In genomic region chr5:148972396-148972795, GRCh38 we compare ENCODE assay signal across 16 cellular contexts.
A peak's percentile ranks its signal among the peaks of the same experiment; 100 is the strongest.
DNase-seq lines count a peak whose midpoint lies in the region; ATAC-seq, FAIRE-seq and TF ChIP-seq lines count a peak whose summit lies in the region.
"Had no signal": no experiment of that assay in that cellular context is flagged by ENCODE, and none has a peak within 500 bp of the region (broad histone marks: within the 10 kb centered on the region; RNA-seq: fewer than 3 reads in every experiment).

No MANE protein-coding gene starts in this region.

- H3K27ac ChIP-seq in right atrium auricular region (peak overlapping the region; percentile 69 to 89), endothelial cell of umbilical vein (ENCODE audit: insufficient read depth, low read depth, low read length) (peak overlapping the region; percentile 99), osteoblast (ENCODE audit: low read depth, low read length) (peak overlapping the region; percentile 97), vagina (peak overlapping the region; percentile 75)
- H3K27ac ChIP-seq: HL-60 had no signal

- no peaks in the 10 kb centered on the region for H3K36me3 ChIP-seq in right atrium auricular region
- H3K36me3 ChIP-seq in endothelial cell of umbilical vein (ENCODE audit: control insufficient read depth in 2 of 2, extremely low read depth in 1 of 2, insufficient read depth in 2 of 2, low read length in 2 of 2) = no peaks in the 10 kb centered on the region
- no peaks in the 10 kb centered on the region for H3K36me3 ChIP-seq in osteoblast (ENCODE audit: insufficient read depth, low read length)
- H3K36me3 ChIP-seq in vagina = no peaks in the 10 kb centered on the region
- H3K36me3 ChIP-seq: adrenal gland had no signal

- H3K4me3 ChIP-seq in right atrium auricular region = no peak overlapping the region
- H3K4me3 ChIP-seq in endothelial cell of umbilical vein (replicated peaks in 1 of 3; ENCODE audit: insufficient read depth in 1 of 3, low read depth in 1 of 3, low read length in 3 of 3) = no peak overlapping the region
- no peak overlapping the region for H3K4me3 ChIP-seq in osteoblast (ENCODE audit: insufficient read depth, low read length)
- H3K4me3 ChIP-seq in vagina = no peak overlapping the region
- H3K4me3 ChIP-seq: adrenal gland, mucosa of descending colon had no signal

- no peak for TF ChIP-seq CTCF in right atrium auricular region (IDR thresholded peaks at IDR 0.05)
- no peak for TF ChIP-seq CTCF in endothelial cell of umbilical vein (IDR thresholded peaks at IDR 0.05; ENCODE audit: extremely low read depth in 1 of 2, insufficient read depth in 1 of 2, low read depth in 1 of 2, low read length in 2 of 2)
- TF ChIP-seq CTCF in osteoblast (IDR thresholded peaks at IDR 0.05; ENCODE audit: extremely low read depth, low read depth, low read length) = no peak
- no peak for TF ChIP-seq CTCF in vagina (IDR thresholded peaks at IDR 0.05)

- ATAC-seq in left cardiac atrium (no peak), GM21528 (IDR thresholded peaks at IDR 0.05; ENCODE audit: low FRiP score, unreplicated experiment) (no peak)

- H3K4me2 ChIP-seq in endothelial cell of umbilical vein (ENCODE audit: insufficient read depth, low read length) (peak overlapping the region; percentile 85), osteoblast (ENCODE audit: insufficient read depth, low read length) (peak overlapping the region; percentile 65)

- POLR2A ChIA-PET in endothelial cell of umbilical vein (lab: Charles Lee) = interaction anchor here (0.6 to 1.7 kb wide), 2 partner anchors 146 to 151 kb away, joined by 4 read pairs; partner anchors contain the start of gene ADRB2

- CTCF ChIA-PET in endothelial cell of umbilical vein (lab: Charles Lee) = interaction anchor here (0.6 to 5.4 kb wide), 9 partner anchors 9 to 231 kb away, joined by 3 to 55 read pairs (median 7); no protein-coding TSS in a partner anchor

- H3K4me1 ChIP-seq in right atrium auricular region = peaks cover 0 to 39% of the 10 kb centered on the region in 2 donors
- H3K4me1 ChIP-seq in endothelial cell of umbilical vein (ENCODE audit: control insufficient read depth, extremely low read depth, insufficient read depth, low read length) = peaks cover 43% of the 10 kb centered on the region
- H3K4me1 ChIP-seq in osteoblast (ENCODE audit: insufficient read depth, low read length) = peaks cover 53% of the 10 kb centered on the region
- H3K4me1 ChIP-seq in vagina = peaks cover 51% of the 10 kb centered on the region
- H3K4me1 ChIP-seq: adrenal gland had no signal

- no TSS peak for BruUV-seq in endothelial cell of umbilical vein (replicated peaks; lab: Mats Ljungman, UMichigan)

- no peak for TF ChIP-seq POLR2A in endothelial cell of umbilical vein (IDR thresholded peaks at IDR 0.05; ENCODE audit: low read depth, low read length)
- TF ChIP-seq POLR2A in vagina (IDR thresholded peaks at IDR 0.05) = no peak

- H3K9me1 ChIP-seq in endothelial cell of umbilical vein (replicated peaks; ENCODE audit: control insufficient read depth, extremely low read depth, insufficient read depth, low read length) = no peaks in the 10 kb centered on the region

- no peaks in the 10 kb centered on the region for H4K20me1 ChIP-seq in endothelial cell of umbilical vein (replicated peaks; ENCODE audit: control insufficient read depth, extremely low read depth, insufficient read depth, low read length)
- no peaks in the 10 kb centered on the region for H4K20me1 ChIP-seq in osteoblast (ENCODE audit: insufficient read depth, low read length)

- no peak for FAIRE-seq in endothelial cell of umbilical vein (lab: Jason Lieb, UNC)
- FAIRE-seq: H1 had no signal

- H2AFZ ChIP-seq in endothelial cell of umbilical vein (ENCODE audit: low read depth, low read length) = peak overlapping the region; percentile 31
- peak overlapping the region; percentile 49 for H2AFZ ChIP-seq in osteoblast (ENCODE audit: low read length)

- H3K9me3 ChIP-seq in right atrium auricular region = no peaks in the 10 kb centered on the region
- H3K9me3 ChIP-seq in endothelial cell of umbilical vein (replicated peaks; ENCODE audit: control insufficient read depth, insufficient read depth, low read length) = no peaks in the 10 kb centered on the region
- H3K9me3 ChIP-seq in osteoblast (ENCODE audit: low read depth, low read length) = no peaks in the 10 kb centered on the region
- H3K9me3 ChIP-seq in vagina = no peaks in the 10 kb centered on the region
- H3K9me3 ChIP-seq: adrenal gland, mucosa of descending colon had no signal

- H3K79me2 ChIP-seq in endothelial cell of umbilical vein (ENCODE audit: control insufficient read depth, insufficient read depth, low read length) = no peaks in the 10 kb centered on the region
- H3K79me2 ChIP-seq in osteoblast (ENCODE audit: insufficient read depth, low read length) = no peaks in the 10 kb centered on the region

- dilution Hi-C loops in endothelial cell of umbilical vein (cut with MboI; ENCODE audit: extremely low pct_ligation_motif_present, low sequenced_read_pairs) = no loop called here

- peak overlapping the region; percentile 91 for H3K9ac ChIP-seq in endothelial cell of umbilical vein (replicated peaks; ENCODE audit: extremely low read depth, insufficient read depth, low read length)

- no peaks in the 10 kb centered on the region for H3K27me3 ChIP-seq in right atrium auricular region
- H3K27me3 ChIP-seq in endothelial cell of umbilical vein (ENCODE audit: control insufficient read depth in 2 of 2, insufficient read depth in 2 of 2, low read length in 2 of 2) = no peaks in the 10 kb centered on the region
- no peaks in the 10 kb centered on the region for H3K27me3 ChIP-seq in osteoblast (ENCODE audit: insufficient read depth, low read length)
- no peaks in the 10 kb centered on the region for H3K27me3 ChIP-seq in vagina
- H3K27me3 ChIP-seq: adrenal gland had no signal

- DNase-seq in right atrium auricular region (ENCODE audit: low spot score) = no peak
- DNase-seq in left cardiac atrium = no peak
- no peak for DNase-seq in endothelial cell of umbilical vein (ENCODE audit: low read depth, low spot score)
- no peak for DNase-seq in osteoblast (ENCODE audit: insufficient read length, low spot score, missing footprints)
- DNase-seq in vagina (ENCODE audit: extremely low spot score in 2 of 2) = no peak
- no peak for DNase-seq in NCI-H82 (lab: John Stamatoyannopoulos, UW)
- DNase-seq in effector CD4-positive, alpha-beta T cell = no peak
- DNase-seq: activated CD4-positive, alpha-beta T cell treated with anti-CD3 and anti-CD28 coated beads, Interleukin-2, amount 50 U/mL, for 48 hours; NCI-H2081 treated with DMSO at 0.1 percent for 48 hours; SHP77 treated with DMSO at 0.1 percent for 48 hours; stimulated activated naive CD4-positive, alpha-beta T cell treated with Interleukin-2 at 50 U/mL for 16 hours had no signal

- intact Hi-C loops in left cardiac atrium (cut with DNase I) (no loop called here), endothelial cell of umbilical vein (cut with micrococcal nuclease) (loop anchor here (2.0 to 5.0 kb wide), 4 partner anchors 60 to 590 kb away; partner anchors contain the start of genes FBXO38 and SH3TC2), vagina (cut with DNase I) (no loop called here)

TF ChIP-seq in endothelial cell of umbilical vein, 7 proteins besides CTCF, POLR2A, EP300 and RAD21:
- TF ChIP-seq POLR2AphosphoS5 (IDR thresholded peaks at IDR 0.05; ENCODE audit: insufficient read depth, low read depth, low read length) = no peak
- TF ChIP-seq MAX (IDR thresholded peaks at IDR 0.05; ENCODE audit: insufficient read depth, insufficient read length) = no peak
- TF ChIP-seq MYC (IDR thresholded peaks at IDR 0.05; ENCODE audit: low read depth, low read length) = no peak
- TF ChIP-seq FOS (IDR thresholded peaks at IDR 0.05; ENCODE audit: borderline replicate concordance, insufficient read depth, low read length) = no peak
- no peak for TF ChIP-seq GATA2 (IDR thresholded peaks at IDR 0.05; ENCODE audit: insufficient read depth, insufficient read length, low read depth, low read length)
- TF ChIP-seq EZH2 (IDR thresholded peaks at IDR 0.05; ENCODE audit: borderline replicate concordance, low read depth, low read length, severe bottlenecking) = no peak
- no peak for TF ChIP-seq JUN (IDR thresholded peaks at IDR 0.05; ENCODE audit: borderline replicate concordance, insufficient read depth, insufficient read length, low read depth)
